17 cellular contexts compared by ENCODE assay signal in the genomic region with DNA sequence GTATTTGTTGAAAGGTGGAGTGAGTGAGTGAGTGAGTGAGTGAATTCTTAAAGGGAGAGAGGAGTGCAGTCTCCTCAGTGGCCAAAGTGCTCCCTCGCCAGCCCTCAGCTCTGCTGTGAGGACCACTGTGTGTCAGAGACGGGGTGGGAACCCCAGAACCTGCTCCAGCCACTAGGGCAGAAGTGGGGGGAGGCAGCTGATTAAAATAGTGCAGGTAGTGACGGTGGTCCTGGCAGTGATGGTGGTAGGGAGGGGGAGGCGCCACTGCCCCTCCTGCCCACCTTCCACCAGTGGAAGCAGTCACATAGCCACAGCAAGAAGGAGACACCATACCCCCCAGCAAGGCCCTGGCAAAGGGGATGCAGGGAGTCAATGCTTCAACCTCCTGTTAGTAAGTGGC.
DNase-seq lines count a peak whose midpoint lies in the region; ATAC-seq and TF ChIP-seq lines count a peak whose summit lies in the region.
"Had no signal": no experiment of that assay in that cellular context is flagged by ENCODE, and none has a peak within 500 bp of the region (broad histone marks: within the 10 kb centered on the region; RNA-seq: fewer than 3 reads in every experiment).

No MANE protein-coding gene starts in this region.

- H4K20me1 ChIP-seq in BLaER1 treated with 17β-estradiol and CSF1 and Interleukin-3, amounts not matched to agents 10 nM and 100 nM: peaks cover 0 to 100% (median 34%) of the 10 kb centered on the region in 11 experiments; a peak in 13 of 22 replicates

- no peaks in the 10 kb centered on the region for H3K9me3 ChIP-seq in heart left ventricle
- H3K9me3 ChIP-seq in BLaER1 treated with 17β-estradiol and CSF1 and Interleukin-3, amounts not matched to agents 10 nM and 100 nM (replicated peaks in 1 of 11): peaks cover 0 to 16% (median 6%) of the 10 kb centered on the region in 11 experiments; a peak in 13 of 22 replicates
- H3K9me3 ChIP-seq in upper lobe of right lung: no peaks in the 10 kb centered on the region
- H3K9me3 ChIP-seq in mucosa of descending colon: no peaks in the 10 kb centered on the region
- H3K9me3 ChIP-seq: Caco-2 had no signal

- H3K27ac ChIP-seq in heart left ventricle (no peak overlapping the region), upper lobe of right lung (no peak overlapping the region)
- H3K27ac ChIP-seq in BLaER1 treated with 17β-estradiol and CSF1 and Interleukin-3, amounts not matched to agents 10 nM and 100 nM: peak overlapping the region in 1 of 11 experiments; percentile 23; a peak in 1 of 22 replicates
- H3K27ac ChIP-seq: HL-60 had no signal

- TF ChIP-seq CTCF in heart left ventricle (IDR thresholded peaks at IDR 0.05): no peak
- TF ChIP-seq CTCF in upper lobe of right lung (IDR thresholded peaks at IDR 0.05): no peak
- no peak for TF ChIP-seq CTCF in mucosa of descending colon (IDR thresholded peaks at IDR 0.05)

- 58 to 72% (median 65%) methylated on average over 4 of the region's 4 CpGs for WGBS in heart left ventricle, 4 donors

- no peak for TF ChIP-seq POLR2A in heart left ventricle (IDR thresholded peaks at IDR 0.05)

- H3K27me3 ChIP-seq in heart left ventricle (peaks cover 0 to 35% (median 6%) of the 10 kb centered on the region in 9 donors), upper lobe of right lung (peaks cover 12% of the 10 kb centered on the region)
- peaks cover 0 to 28% (median 0%) of the 10 kb centered on the region in 11 experiments; a peak in 3 of 22 replicates for H3K27me3 ChIP-seq in BLaER1 treated with 17β-estradiol and CSF1 and Interleukin-3, amounts not matched to agents 10 nM and 100 nM

- no peak overlapping the region for H3K9ac ChIP-seq in BLaER1 treated with 17β-estradiol and CSF1 and Interleukin-3, amounts not matched to agents 10 nM and 100 nM

- H3K4me3 ChIP-seq in heart left ventricle: no peak overlapping the region
- H3K4me3 ChIP-seq in BLaER1 treated with 17β-estradiol and CSF1 and Interleukin-3, amounts not matched to agents 10 nM and 100 nM: no peak overlapping the region
- H3K4me3 ChIP-seq in upper lobe of right lung: no peak overlapping the region
- H3K4me3 ChIP-seq in mucosa of descending colon: no peak overlapping the region

- H3K36me3 ChIP-seq in heart left ventricle: no peaks in the 10 kb centered on the region
- peaks cover 0 to 97% (median 33%) of the 10 kb centered on the region in 11 experiments; a peak in 17 of 22 replicates for H3K36me3 ChIP-seq in BLaER1 treated with 17β-estradiol and CSF1 and Interleukin-3, amounts not matched to agents 10 nM and 100 nM
- no peaks in the 10 kb centered on the region for H3K36me3 ChIP-seq in upper lobe of right lung
- H3K36me3 ChIP-seq in mucosa of descending colon (ENCODE audit: low read depth): no peaks in the 10 kb centered on the region

- H3K4me1 ChIP-seq in heart left ventricle: no peaks in the 10 kb centered on the region
- peaks cover 9 to 100% (median 89%) of the 10 kb centered on the region in 10 experiments; a peak in 18 of 20 replicates for H3K4me1 ChIP-seq in BLaER1 treated with 17β-estradiol and CSF1 and Interleukin-3, amounts not matched to agents 10 nM and 100 nM
- H3K4me1 ChIP-seq in upper lobe of right lung: no peaks in the 10 kb centered on the region
- no peaks in the 10 kb centered on the region for H3K4me1 ChIP-seq in mucosa of descending colon (ENCODE audit: low read depth)
- H3K4me1 ChIP-seq: Caco-2 had no signal

- intact Hi-C loops in Right ventricle myocardium superior (cut with DNase I): no loop called here
- intact Hi-C loops in heart left ventricle (cut with DNase I): no loop called here
- intact Hi-C loops in upper lobe of right lung (cut with DNase I): no loop called here
- intact Hi-C loops in mucosa of descending colon (cut with DNase I, micrococcal nuclease): no loop called here

- DNase-seq in Right ventricle myocardium superior (no peak), heart left ventricle (no peak), mesenteric fat pad (ENCODE audit: low spot score) (peak; percentile 59), upper lobe of right lung (peak; percentile 25), mucosa of descending colon (no peak)
- DNase-seq: 8988T; C1 segment of cervical spinal cord; CD4-positive, alpha-beta T cell; DMS153; DMS79; GDM1; H9 had no signal

- ATAC-seq in Right ventricle myocardium superior (ENCODE audit: poor library complexity) (peak; percentile 22), heart left ventricle (no peak), upper lobe of right lung (no peak), mucosa of descending colon (no peak), HG03095 (IDR thresholded peaks at IDR 0.05; ENCODE audit: unreplicated experiment) (no peak), HG03432 (IDR thresholded peaks at IDR 0.05; ENCODE audit: unreplicated experiment) (no peak)

- peak overlapping the region in 6 of 11 experiments; percentile 1 to 72 (median 24); a peak in 3 of 22 replicates for H3K4me2 ChIP-seq in BLaER1 treated with 17β-estradiol and CSF1 and Interleukin-3, amounts not matched to agents 10 nM and 100 nM

Comparison
In these comparisons a context has a peak if more than half of its experiments do, and no peak if none do; other contexts are left out.
1. DNase-seq: peak in mesenteric fat pad (single experiment) and upper lobe of right lung (single experiment); none in Right ventricle myocardium superior (single experiment), heart left ventricle (0 of 5) and mucosa of descending colon (0 of 3).